ENCODE assay signal across 8 cellular contexts in genomic region chr1:25543425-25544242, GRCh38. TPM values are rescaled to one million over a fixed set of nuclear protein-coding genes. Genes with fewer than 3 reads are reported as not detected.
DNase-seq lines count a peak whose midpoint lies in the region; ATAC-seq and TF ChIP-seq lines count a peak whose summit lies in the region.

Gene LDLRAP1, plus strand, starts transcription at chr1:25543606. Its CDS starts 93 bp downstream, at chr1:25543699.

- H3K4me2 ChIP-seq in OCI-LY3 (ENCODE audit: low read length): peak within 1 kb of the TSS; percentile 78

- TF ChIP-seq CTCF in OCI-LY3 (IDR thresholded peaks at IDR 0.05; ENCODE audit: low read depth, low read length): no peak

- H3K36me3 ChIP-seq in OCI-LY3 (replicated peaks; ENCODE audit: low read depth, low read length): no peaks in the 10 kb centered on the region

- H3K4me3 ChIP-seq in OCI-LY3 (ENCODE audit: low read length): peak within 1 kb of the TSS; percentile 83

- H3K36me3 Mint-ChIP-seq in activated T-cell treated with anti-CD3 and anti-CD28 coated beads, Interleukin-2, amount 50 U/mL, for 24 hours (ENCODE audit: low read depth): no peaks in the 10 kb centered on the region

- no peak within 1 kb of the TSS for H3K27ac ChIP-seq in OCI-LY3 (ENCODE audit: low read length)

- H3K9me3 ChIP-seq in OCI-LY3 (ENCODE audit: insufficient read depth, low read length): no peaks in the 10 kb centered on the region

- DNase-seq in NCI-H82 (lab: John Stamatoyannopoulos, UW) (peak; percentile 71), NCI-H82 treated with DMSO at 0.1 percent for 48 hours (lab: John Stamatoyannopoulos, UW; ENCODE audit: unreplicated experiment) (no peak), mucosa of gallbladder (ENCODE audit: low spot score) (peak; percentile 69)
- DNase-seq in activated T-cell treated with anti-CD3 and anti-CD28 coated beads, Interleukin-2, amount 50 U/mL, for 24 hours: peak; percentile 82
- DNase-seq in stimulated activated CD8-positive, alpha-beta memory T cell treated with anti-CD3 and anti-CD28 coated beads, Interleukin-4, amount 100 ng/mL, for 48 hours: peak; percentile 76

- peaks cover 8% of the 10 kb centered on the region for H3K4me1 ChIP-seq in OCI-LY3 (ENCODE audit: low read length)

- peaks cover 8% of the 10 kb centered on the region for H3K27me3 ChIP-seq in OCI-LY3 (ENCODE audit: low read depth, low read length)

- peak within 1 kb of the TSS; percentile 97 for H2AFZ ChIP-seq in OCI-LY3 (ENCODE audit: low read depth, low read length)

- no peaks in the 10 kb centered on the region for H3K79me2 ChIP-seq in OCI-LY3 (ENCODE audit: low read length)

- H3K4me3 Mint-ChIP-seq in activated T-cell treated with anti-CD3 and anti-CD28 coated beads, Interleukin-2, amount 50 U/mL, for 24 hours: peak within 1 kb of the TSS; percentile 83

- H3K27me3 Mint-ChIP-seq in activated T-cell treated with anti-CD3 and anti-CD28 coated beads, Interleukin-2, amount 50 U/mL, for 24 hours: no peaks in the 10 kb centered on the region

- H3K27ac Mint-ChIP-seq in activated T-cell treated with anti-CD3 and anti-CD28 coated beads, Interleukin-2, amount 50 U/mL, for 24 hours: peak within 1 kb of the TSS; percentile 76

- peak within 1 kb of the TSS; percentile 49 for H3K9ac ChIP-seq in OCI-LY3 (ENCODE audit: low read length)

- peaks cover 41% of the 10 kb centered on the region for H3K4me1 Mint-ChIP-seq in activated T-cell treated with anti-CD3 and anti-CD28 coated beads, Interleukin-2, amount 50 U/mL, for 24 hours (ENCODE audit: low read depth)

- no peaks in the 10 kb centered on the region for H4K20me1 ChIP-seq in OCI-LY3 (ENCODE audit: insufficient read depth, low read length)

- H3K9me3 Mint-ChIP-seq in activated T-cell treated with anti-CD3 and anti-CD28 coated beads, Interleukin-2, amount 50 U/mL, for 24 hours: no peaks in the 10 kb centered on the region

- peak; percentile 79 for ATAC-seq in HG02973 (IDR thresholded peaks at IDR 0.05; ENCODE audit: unreplicated experiment)
- peak; percentile 88 for ATAC-seq in esophagus mucosa

RNA-seq across cellular contexts. Expression of gene LDLRAP1, which starts in this region (rescaled TPM):
- total RNA-seq in esophagus mucosa: 18.8 TPM
- 22.8 TPM for total RNA-seq in mucosa of gallbladder
